11 cellular contexts compared by ENCODE assay signal in the genomic region with DNA sequence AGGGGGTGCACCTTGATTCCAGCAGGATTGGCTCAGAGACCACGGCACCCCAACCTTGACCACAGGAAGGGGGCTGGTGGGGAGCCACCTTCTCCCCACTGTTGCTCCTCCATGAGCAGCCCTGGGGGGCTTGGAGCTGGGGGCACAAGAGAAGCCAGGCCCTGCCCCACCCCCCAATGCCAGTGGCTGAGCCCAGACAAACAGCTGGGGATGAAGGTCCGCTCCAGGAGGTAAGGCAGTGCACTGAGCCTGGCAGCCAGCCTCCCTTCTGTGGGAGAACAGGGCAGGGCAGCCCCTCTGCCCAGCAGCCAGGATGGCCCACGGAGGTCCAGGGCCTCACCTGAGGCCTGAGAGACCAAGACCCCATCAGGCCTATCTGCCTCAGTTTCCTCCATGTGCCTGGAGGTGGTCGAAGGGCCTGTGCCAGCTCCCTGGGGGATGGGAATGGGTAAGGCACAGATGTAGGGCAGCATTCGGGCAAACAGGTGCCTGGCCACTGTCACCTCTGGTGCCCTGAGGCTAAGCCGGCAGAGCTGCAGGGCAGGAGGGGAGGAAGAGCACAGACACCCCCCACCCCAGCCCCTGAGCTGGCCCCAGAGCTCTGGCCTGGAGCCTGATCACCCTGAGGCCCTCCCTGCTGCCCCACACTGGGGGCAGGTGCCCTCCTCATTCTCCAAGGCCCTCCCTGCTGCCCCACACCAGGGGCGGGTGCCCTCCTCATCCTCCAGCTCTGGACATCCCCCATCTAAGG. TPM values are rescaled to one million over a fixed set of nuclear protein-coding genes. Genes with fewer than 3 reads are reported as not detected.
DNase-seq lines count a peak whose midpoint lies in the region; ATAC-seq and TF ChIP-seq lines count a peak whose summit lies in the region.
"Had no signal": no experiment of that assay in that cellular context is flagged by ENCODE, and none has a peak within 500 bp of the region (broad histone marks: within the 10 kb centered on the region; RNA-seq: fewer than 3 reads in every experiment).

No MANE protein-coding gene starts in this region.

- CTCF ChIA-PET in activated CD4-positive, alpha-beta T cell treated with anti-CD3 and anti-CD28 coated beads for 36 hours (lab: Charles Lee) = interaction anchor here (0.6 to 3.2 kb wide), 12 partner anchors 13 to 387 kb away, joined by 3 to 24 read pairs (median 3); a partner anchor contains a TSS

- no peak for ATAC-seq in activated CD4-positive, alpha-beta T cell treated with anti-CD3 and anti-CD28 coated beads for 36 hours
- ATAC-seq in GM21619 (IDR thresholded peaks at IDR 0.05; ENCODE audit: unreplicated experiment) = no peak
- ATAC-seq: left colon, pancreas had no signal

- peaks cover 22% of the 10 kb centered on the region for H3K4me1 ChIP-seq in OCI-LY1 (ENCODE audit: insufficient read depth, low read length, severe bottlenecking)
- peaks cover 19% of the 10 kb centered on the region for H3K4me1 ChIP-seq in colonic mucosa
- H3K4me1 ChIP-seq in spleen = peaks cover 76 to 99% (median 97%) of the 10 kb centered on the region in 6 donors

- no peak for TF ChIP-seq POLR2A in spleen (IDR thresholded peaks at IDR 0.05)

- no peaks in the 10 kb centered on the region for H4K20me1 ChIP-seq in OCI-LY1 (ENCODE audit: insufficient read depth, low read length)

- DNase-seq in activated CD4-positive, alpha-beta T cell treated with anti-CD3 and anti-CD28 coated beads for 36 hours = no peak
- DNase-seq in activated CD4-positive, alpha-beta T cell treated with anti-CD3 and anti-CD28 coated beads, Interleukin-2, amount 50 U/mL, for 48 hours = no peak
- DNase-seq in colonic mucosa = no peak
- DNase-seq in spleen = peak; percentile 80
- DNase-seq in activated effector memory CD4-positive, alpha-beta T cell treated with Interleukin-2 at 50 U/mL for 16 hours = no peak
- DNase-seq in NK-92 treated with Interleukin-12 subunit alpha and Interleukin-12 subunit beta, amount 100 ng/mL, for 24 hours (lab: John Stamatoyannopoulos, UW) = no peak
- DNase-seq: left colon, NCI-H446 had no signal

- no peak for TF ChIP-seq CTCF in OCI-LY1 (IDR thresholded peaks at IDR 0.05; ENCODE audit: low read length)
- TF ChIP-seq CTCF in colonic mucosa (IDR thresholded peaks at IDR 0.05) = no peak
- TF ChIP-seq CTCF in spleen (IDR thresholded peaks at IDR 0.05 in 8 of 11, conservative IDR thresholded peaks at IDR 0.05 in 3 of 11) = no peak

- H3K36me3 ChIP-seq in OCI-LY1 (ENCODE audit: insufficient read depth, low read length) (no peaks in the 10 kb centered on the region), colonic mucosa (no peaks in the 10 kb centered on the region), spleen (peaks cover 0 to 45% (median 20%) of the 10 kb centered on the region in 6 donors)
- H3K36me3 ChIP-seq: pancreas had no signal

- 45 to 60% (median 49%) methylated on average over 4 to 7 of the region's 7 CpGs for WGBS in spleen, 5 donors

- no peaks in the 10 kb centered on the region for H3F3A ChIP-seq in OCI-LY1 (ENCODE audit: insufficient read depth, low read length)

- peak overlapping the region; percentile 16; the same call in 1 of the 2 replicates for H3K4me2 ChIP-seq in OCI-LY1 (ENCODE audit: low read length)

- H3K27ac ChIP-seq in OCI-LY1 (ENCODE audit: low read depth, low read length, poor library complexity, severe bottlenecking) (no peak overlapping the region), colonic mucosa (peak overlapping the region; percentile 25), spleen (peak overlapping the region; percentile 80 to 97 (median 92))
- H3K27ac ChIP-seq: pancreas had no signal

- no peaks in the 10 kb centered on the region for H3K27me3 Mint-ChIP-seq in activated CD4-positive, alpha-beta T cell treated with anti-CD3 and anti-CD28 coated beads for 36 hours

- H3K9me2 ChIP-seq in OCI-LY1 (ENCODE audit: low read depth, low read length) = no peaks in the 10 kb centered on the region

- peak overlapping the region; percentile 63 for H3K4me3 Mint-ChIP-seq in activated CD4-positive, alpha-beta T cell treated with anti-CD3 and anti-CD28 coated beads for 36 hours

- H3K4me3 ChIP-seq in OCI-LY1 (ENCODE audit: low read depth, low read length, poor library complexity, severe bottlenecking) (no peak overlapping the region), colonic mucosa (no peak overlapping the region), spleen (peak overlapping the region in 7 of 8 donors; percentile 0 to 56 (median 22))
- H3K4me3 ChIP-seq: pancreas had no signal

- POLR2A ChIA-PET in activated CD4-positive, alpha-beta T cell treated with anti-CD3 and anti-CD28 coated beads for 36 hours (lab: Charles Lee) = interaction anchor here (0.9 to 1.0 kb wide), 2 partner anchors 14 to 41 kb away, joined by 3 read pairs; no protein-coding TSS in a partner anchor

- no peak overlapping the region for H2AFZ ChIP-seq in OCI-LY1 (ENCODE audit: low read length)

- no peak overlapping the region for H3K9ac ChIP-seq in OCI-LY1 (ENCODE audit: low read length)
- peak overlapping the region; percentile 3 to 24 for H3K9ac ChIP-seq in colonic mucosa (ENCODE audit: low read depth in 2 of 2, low read length in 2 of 2)

- H3K27me3 ChIP-seq in OCI-LY1 (ENCODE audit: insufficient read depth, low read length) (0 out of 2 replicates have a peak, but pooled peaks cover 4% of the 10 kb centered on the region), colonic mucosa (no peaks in the 10 kb centered on the region), spleen (replicated peaks in 1 of 7) (no peaks in the 10 kb centered on the region)
- H3K27me3 ChIP-seq: pancreas had no signal

- no peaks in the 10 kb centered on the region for H3K9me3 Mint-ChIP-seq in activated CD4-positive, alpha-beta T cell treated with anti-CD3 and anti-CD28 coated beads for 36 hours (ENCODE audit: low read depth)

- peaks cover 90% of the 10 kb centered on the region for H3K4me1 Mint-ChIP-seq in activated CD4-positive, alpha-beta T cell treated with anti-CD3 and anti-CD28 coated beads for 36 hours

- intact Hi-C loops in activated CD4-positive, alpha-beta T cell treated with anti-CD3 and anti-CD28 coated beads for 36 hours (cut with DNase I, micrococcal nuclease) = loop anchor here (1.0 to 5.0 kb wide), 3 partner anchors 14 to 36 kb away; no protein-coding TSS in a partner anchor
- intact Hi-C loops in colonic mucosa (cut with DNase I) = loop anchor here (10.0 kb wide), 1 partner anchor 109 kb away; a partner anchor contains a TSS
- intact Hi-C loops in spleen (cut with DNase I; ENCODE audit: low total_unique reads) = no loop called here

- H3K36me3 Mint-ChIP-seq in activated CD4-positive, alpha-beta T cell treated with anti-CD3 and anti-CD28 coated beads for 36 hours (ENCODE audit: low read depth) = peaks cover 39% of the 10 kb centered on the region

- H3K9me3 ChIP-seq in OCI-LY1 (ENCODE audit: low read length) (no peaks in the 10 kb centered on the region), colonic mucosa (no peaks in the 10 kb centered on the region), spleen (no peaks in the 10 kb centered on the region)
- H3K9me3 ChIP-seq: pancreas had no signal

- no peaks in the 10 kb centered on the region for H3K79me2 ChIP-seq in OCI-LY1 (ENCODE audit: insufficient read depth, low read length)

- peak overlapping the region; percentile 87 for H3K27ac Mint-ChIP-seq in activated CD4-positive, alpha-beta T cell treated with anti-CD3 and anti-CD28 coated beads for 36 hours

RNA-seq across cellular contexts. Expression of a gene that starts 7.1 kb away (rescaled TPM):
- total RNA-seq in activated CD4-positive, alpha-beta T cell treated with anti-CD3 and anti-CD28 coated beads for 36 hours = 100 to 1,000 TPM; 217 to 250 TPM
- 10 to 100 TPM; 13.1 to 27.1 TPM for total RNA-seq in colonic mucosa
- total RNA-seq in spleen = 100 to 1,000 TPM; 285 to 754 (median 415) TPM
- 100 to 1,000 TPM in 2 of 3 donors, 10 to 100 TPM in 1; 92.1 to 332 (median 250) TPM for polyA plus RNA-seq in spleen

RNA-seq across cellular contexts. Expression of a gene that starts 26.2 kb away (rescaled TPM):
- 10 to 100 TPM; 60.8 to 68.8 TPM for total RNA-seq in activated CD4-positive, alpha-beta T cell treated with anti-CD3 and anti-CD28 coated beads for 36 hours
- total RNA-seq in colonic mucosa (10 to 100 TPM; 30.6 to 50.1 TPM), spleen (10 to 100 TPM in 6 of 7 donors, 1 to 10 TPM in 1; 6.1 to 30.6 (median 26.4) TPM)
- 10 to 100 TPM; 16.4 to 35.4 (median 28.5) TPM for polyA plus RNA-seq in spleen

RNA-seq across cellular contexts. Expression of a gene that starts 40.1 kb away (rescaled TPM):
- 10 to 100 TPM; 34.8 to 44.3 TPM for total RNA-seq in activated CD4-positive, alpha-beta T cell treated with anti-CD3 and anti-CD28 coated beads for 36 hours
- total RNA-seq in colonic mucosa (100 to 1,000 TPM; 218 to 414 TPM), spleen (100 to 1,000 TPM; 121 to 189 (median 165) TPM)
- 10 to 100 TPM; 57.6 to 69.3 (median 64.9) TPM for polyA plus RNA-seq in spleen

Comparison
In these comparisons a context has a peak if more than half of its experiments do, and no peak if none do; other contexts are left out.
1. H3K4me3 ChIP-seq: peak in spleen (7 of 8); none in OCI-LY1 (single experiment) and colonic mucosa (single experiment).
2. RNA of a gene that starts 7.1 kb away (total RNA-seq): 285 to 754 TPM in spleen and 217 to 250 TPM in activated CD4-positive, alpha-beta T cell treated with anti-CD3 and anti-CD28 coated beads for 36 hours; 13.1 to 27.1 TPM in colonic mucosa; every median in the first group is over 4 times any median in the second.